8 cellular contexts compared by ENCODE assay signal in the genomic region with DNA sequence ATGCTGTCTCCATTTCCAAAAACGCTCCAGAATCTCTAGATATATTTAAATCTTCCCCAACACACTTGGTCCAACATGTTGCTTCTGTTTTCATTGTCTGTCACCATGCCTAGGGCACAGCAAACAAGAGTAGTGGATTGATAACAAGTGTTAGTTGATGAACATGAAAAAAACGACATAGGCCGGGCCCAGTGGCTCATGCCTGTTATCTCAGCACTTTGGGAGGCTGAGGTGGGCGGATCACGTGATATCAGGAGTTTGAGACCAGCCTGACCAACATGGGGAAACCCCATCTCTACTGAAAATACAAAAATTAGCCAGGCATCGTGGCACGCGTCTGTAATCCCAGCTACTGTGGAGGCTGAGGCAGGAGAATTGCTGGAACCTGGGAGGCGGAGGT.
A peak's percentile ranks its signal among the peaks of the same experiment; 100 is the strongest.
DNase-seq lines count a peak whose midpoint lies in the region; ATAC-seq, FAIRE-seq and TF ChIP-seq lines count a peak whose summit lies in the region.
"Not testable (repeated sequence)": the region's sequence is repeated elsewhere in the genome, so short reads cannot be mapped to it uniquely, and the experiment has no call there.

No MANE protein-coding gene starts in this region.

- H3K4me3 Mint-ChIP-seq in activated B cell treated with CpG ODN at 0.5 μM for 24 hours, result peak overlapping the region; percentile 25
- not testable (repeated sequence) for H3K4me3 Mint-ChIP-seq in activated CD8-positive, alpha-beta T cell treated with anti-CD3 and anti-CD28 coated beads for 36 hours
- peak overlapping the region in 1 of 2 donors; percentile 60 for H3K4me3 Mint-ChIP-seq in activated T-cell treated with anti-CD3 and anti-CD28 coated beads, Interleukin-2, amount 50 U/mL, for 72 hours

- not testable (repeated sequence) for H3K79me2 ChIP-seq in K562 (ENCODE audit: control insufficient read depth, insufficient read depth, low read length)

- not testable (repeated sequence) for H4K20me1 ChIP-seq in K562 (replicated peaks; ENCODE audit: control insufficient read depth, insufficient read depth, low read length)

- not testable (repeated sequence) for H3K9me1 ChIP-seq in K562 (ENCODE audit: control insufficient read depth, insufficient read depth, low read length)

- not testable (repeated sequence) for H3K9me3 ChIP-seq in K562 (replicated peaks; ENCODE audit: control insufficient read depth, insufficient read depth, low read depth, low read length)

- DNase-seq in HUDEP-2 (lab: John Stamatoyannopoulos, UW; ENCODE audit: unreplicated experiment in 76 of 76) (peak in 72 of 76 experiments; percentile 2 to 86 (median 61)), activated B cell treated with CpG ODN at 0.5 μM for 24 hours (peak; percentile 24), K562 (ENCODE audit: extremely low read depth in 1 of 4, low spot score in 3 of 4) (peak in 3 of 4 experiments; percentile 17 to 72 (median 27))
- peak; percentile 91 for DNase-seq in activated CD8-positive, alpha-beta T cell treated with anti-CD3 and anti-CD28 coated beads for 36 hours
- peak; percentile 75 to 79 for DNase-seq in activated T-cell treated with anti-CD3 and anti-CD28 coated beads, Interleukin-2, amount 50 U/mL, for 72 hours
- DNase-seq in stimulated activated CD4-positive, alpha-beta T cell treated with anti-CD3 and anti-CD28 coated beads, Interleukin-12 subunit alpha, Interleukin-12 subunit beta, amount 100 ng/mL, for 48 hours (ENCODE audit: low read depth in 2 of 3, low spot score in 1 of 3), result peak; percentile 60 to 74 (median 62)
- DNase-seq in stimulated activated CD8-positive, alpha-beta memory T cell treated with anti-CD3 and anti-CD28 coated beads, Interleukin-12 subunit alpha, Interleukin-12 subunit beta, amount 100 ng/mL, for 1 hour (ENCODE audit: low read depth), result peak; percentile 2
- DNase-seq in stimulated activated naive CD8-positive, alpha-beta T cell treated with anti-CD3 and anti-CD28 coated beads, Interleukin-15, Interleukin-2, amounts not matched to agents 100 U/mL and 50 U/mL, for 24 hours, result peak; percentile 66

- BruUV-seq in K562 (replicated peaks; lab: Mats Ljungman, UMichigan), result not testable (repeated sequence)

- H3K4me1 ChIP-seq in K562 (replicated peaks in 1 of 2; ENCODE audit: control insufficient read depth in 2 of 2, insufficient read depth in 2 of 2, low read length in 2 of 2), result not testable (repeated sequence)

- H3K27me3 ChIP-seq in K562 (ENCODE audit: control insufficient read depth in 2 of 2, insufficient read depth in 2 of 2, low read length in 2 of 2), result not testable (repeated sequence)

- 29% methylated on average over 9 of the region's 9 CpGs for WGBS in K562 (ENCODE audit: insufficient coverage, low coverage, missing lambda C conversion rate)

- not testable (repeated sequence) for TF ChIP-seq POLR2A in K562 (conservative IDR thresholded peaks at IDR 0.05)

- not testable (repeated sequence) for H3K4me3 ChIP-seq in K562

- not testable (repeated sequence) for TF ChIP-seq CTCF in activated B cell treated with CpG ODN at 0.5 μM for 24 hours (IDR thresholded peaks at IDR 0.05); activated CD8-positive, alpha-beta T cell treated with anti-CD3 and anti-CD28 coated beads for 36 hours (IDR thresholded peaks at IDR 0.05); K562 (IDR thresholded peaks at IDR 0.05 in 2 of 3, conservative IDR thresholded peaks at IDR 0.05 in 1 of 3; ENCODE audit: insufficient read depth in 2 of 3, low read depth in 1 of 3, low read length in 3 of 3)

- POLR2A ChIA-PET in activated B cell treated with CpG ODN at 0.5 μM for 24 hours (lab: Charles Lee), result interaction anchor here (0.6 kb wide), 1 partner anchor 169 kb away, joined by 4 read pairs; no protein-coding TSS in a partner anchor
- POLR2A ChIA-PET in activated CD8-positive, alpha-beta T cell treated with anti-CD3 and anti-CD28 coated beads for 36 hours (lab: Charles Lee); K562 (lab: Yijun Ruan, JAX): not testable (repeated sequence)

- TF ChIP-seq RAD21 in K562 (CRISPR knock-in tag; conservative IDR thresholded peaks at IDR 0.05 in 1 of 2, IDR thresholded peaks at IDR 0.05 in 1 of 2), result not testable (repeated sequence)

- intact Hi-C loops in activated B cell treated with CpG ODN at 0.5 μM for 24 hours (cut with micrococcal nuclease), result loop anchor here (5.0 kb wide), 1 partner anchor 35 kb away; no protein-coding TSS in a partner anchor
- intact Hi-C loops in activated CD8-positive, alpha-beta T cell treated with anti-CD3 and anti-CD28 coated beads for 36 hours (cut with micrococcal nuclease); K562 (cut with micrococcal nuclease): not testable (repeated sequence)

- H3K27me3 Mint-ChIP-seq in activated B cell treated with CpG ODN at 0.5 μM for 24 hours; activated CD8-positive, alpha-beta T cell treated with anti-CD3 and anti-CD28 coated beads for 36 hours; activated T-cell treated with anti-CD3 and anti-CD28 coated beads, Interleukin-2, amount 50 U/mL, for 72 hours (ENCODE audit: low read depth): not testable (repeated sequence)

- TF ChIP-seq EP300 in K562 (IDR thresholded peaks at IDR 0.05; ENCODE audit: low read length), result not testable (repeated sequence)

- in situ Hi-C loops in K562 (cut with MboI), result not testable (repeated sequence)

- H2AFZ ChIP-seq in K562 (ENCODE audit: low read depth, low read length), result peak overlapping the region; percentile 8; the same call in 1 of the 2 replicates

- not testable (repeated sequence) for H3K36me3 Mint-ChIP-seq in activated B cell treated with CpG ODN at 0.5 μM for 24 hours (ENCODE audit: low read depth); activated CD8-positive, alpha-beta T cell treated with anti-CD3 and anti-CD28 coated beads for 36 hours (ENCODE audit: low read depth); activated T-cell treated with anti-CD3 and anti-CD28 coated beads, Interleukin-2, amount 50 U/mL, for 72 hours (ENCODE audit: insufficient read depth in 2 of 2)

- not testable (repeated sequence) for H3K4me2 ChIP-seq in K562 (ENCODE audit: insufficient read depth, low read length)

- H3K27ac Mint-ChIP-seq in activated B cell treated with CpG ODN at 0.5 μM for 24 hours, result peak overlapping the region; percentile 80
- H3K27ac Mint-ChIP-seq in activated CD8-positive, alpha-beta T cell treated with anti-CD3 and anti-CD28 coated beads for 36 hours, result peak overlapping the region; percentile 71
- peak overlapping the region; percentile 74 for H3K27ac Mint-ChIP-seq in activated T-cell treated with anti-CD3 and anti-CD28 coated beads, Interleukin-2, amount 50 U/mL, for 72 hours

- CTCF ChIA-PET in activated B cell treated with CpG ODN at 0.5 μM for 24 hours (lab: Charles Lee); K562 (lab: Yijun Ruan, JAX; ENCODE audit: low intra/inter-chr PET ratio): not testable (repeated sequence)
- CTCF ChIA-PET in activated CD8-positive, alpha-beta T cell treated with anti-CD3 and anti-CD28 coated beads for 36 hours (lab: Charles Lee), result interaction anchor here (1.5 kb wide), 1 partner anchor 13 kb away, joined by 3 read pairs; no protein-coding TSS in a partner anchor

- not testable (repeated sequence) for H3K9ac ChIP-seq in K562 (ENCODE audit: insufficient read depth in 1 of 2, low read depth in 2 of 2, low read length in 2 of 2)

- peaks cover 10% of the 10 kb centered on the region for H3K4me1 Mint-ChIP-seq in activated B cell treated with CpG ODN at 0.5 μM for 24 hours
- H3K4me1 Mint-ChIP-seq in activated CD8-positive, alpha-beta T cell treated with anti-CD3 and anti-CD28 coated beads for 36 hours (ENCODE audit: low read depth); activated T-cell treated with anti-CD3 and anti-CD28 coated beads, Interleukin-2, amount 50 U/mL, for 72 hours (ENCODE audit: low read depth): not testable (repeated sequence)

- H3K27ac ChIP-seq in K562 (ENCODE audit: extremely low read depth, low read depth, low read length), result not testable (repeated sequence)

- ATAC-seq in activated B cell treated with CpG ODN at 0.5 μM for 24 hours (ENCODE audit: low read depth) (peak; percentile 58), K562 (peak; percentile 59; the same call in 1 of the 3 replicates)
- peak; percentile 58 for ATAC-seq in activated CD8-positive, alpha-beta T cell treated with anti-CD3 and anti-CD28 coated beads for 36 hours
- peak; percentile 69 to 80 for ATAC-seq in activated T-cell treated with anti-CD3 and anti-CD28 coated beads, Interleukin-2, amount 50 U/mL, for 72 hours (replicated peaks in 1 of 2)
- ATAC-seq in stimulated activated naive CD8-positive, alpha-beta T cell treated with anti-CD3 and anti-CD28 coated beads, Interleukin-15, Interleukin-2, amounts not matched to agents 100 U/mL and 50 U/mL, for 24 hours, result not testable (repeated sequence)

- H3K36me3 ChIP-seq in K562 (ENCODE audit: control insufficient read depth, insufficient read depth, low read length), result not testable (repeated sequence)

- peak; percentile 55 for FAIRE-seq in K562 (lab: Jason Lieb, UNC)

- H3K9me3 Mint-ChIP-seq in activated B cell treated with CpG ODN at 0.5 μM for 24 hours; activated CD8-positive, alpha-beta T cell treated with anti-CD3 and anti-CD28 coated beads for 36 hours; activated T-cell treated with anti-CD3 and anti-CD28 coated beads, Interleukin-2, amount 50 U/mL, for 72 hours: not testable (repeated sequence)

TF ChIP-seq in K562, 482 proteins besides CTCF, POLR2A, EP300 and RAD21 (continues in another document):
- peak; percentile 56 for TF ChIP-seq DPF2 (IDR thresholded peaks at IDR 0.05)
- TF ChIP-seq, protein P1, sequence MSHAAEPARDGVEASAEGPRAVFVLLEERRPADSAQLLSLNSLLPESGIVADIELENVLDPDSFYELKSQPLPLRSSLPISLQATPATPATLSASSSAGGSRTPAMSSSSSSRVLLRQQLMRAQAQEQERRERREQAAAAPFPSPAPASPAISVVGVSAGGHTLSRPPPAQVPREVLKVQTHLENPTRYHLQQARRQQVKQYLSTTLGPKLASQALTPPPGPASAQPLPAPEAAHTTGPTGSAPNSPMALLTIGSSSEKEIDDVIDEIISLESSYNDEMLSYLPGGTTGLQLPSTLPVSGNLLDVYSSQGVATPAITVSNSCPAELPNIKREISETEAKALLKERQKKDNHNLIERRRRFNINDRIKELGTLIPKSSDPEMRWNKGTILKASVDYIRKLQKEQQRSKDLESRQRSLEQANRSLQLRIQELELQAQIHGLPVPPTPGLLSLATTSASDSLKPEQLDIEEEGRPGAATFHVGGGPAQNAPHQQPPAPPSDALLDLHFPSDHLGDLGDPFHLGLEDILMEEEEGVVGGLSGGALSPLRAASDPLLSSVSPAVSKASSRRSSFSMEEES (CRISPR knock-in tag; IDR thresholded peaks at IDR 0.05), result peak; percentile 96
- TF ChIP-seq CBFA2T2 (conservative IDR thresholded peaks at IDR 0.05), result peak; percentile 77

Comparison
In these comparisons a context has a peak if more than half of its experiments do, and no peak if none do; other contexts are left out.
1. DNase-seq: peak in every context shown above with its lines; median percentile 91 in activated CD8-positive, alpha-beta T cell treated with anti-CD3 and anti-CD28 coated beads for 36 hours; 77 in activated T-cell treated with anti-CD3 and anti-CD28 coated beads, Interleukin-2, amount 50 U/mL, for 72 hours; 66 in stimulated activated naive CD8-positive, alpha-beta T cell treated with anti-CD3 and anti-CD28 coated beads, Interleukin-15, Interleukin-2, amounts not matched to agents 100 U/mL and 50 U/mL, for 24 hours; 62 in stimulated activated CD4-positive, alpha-beta T cell treated with anti-CD3 and anti-CD28 coated beads, Interleukin-12 subunit alpha, Interleukin-12 subunit beta, amount 100 ng/mL, for 48 hours; 61 in HUDEP-2; 27 in K562; 24 in activated B cell treated with CpG ODN at 0.5 μM for 24 hours; 2 in stimulated activated CD8-positive, alpha-beta memory T cell treated with anti-CD3 and anti-CD28 coated beads, Interleukin-12 subunit alpha, Interleukin-12 subunit beta, amount 100 ng/mL, for 1 hour.